Comparison of ENCODE assay signal across 11 cellular contexts in the genomic region with DNA sequence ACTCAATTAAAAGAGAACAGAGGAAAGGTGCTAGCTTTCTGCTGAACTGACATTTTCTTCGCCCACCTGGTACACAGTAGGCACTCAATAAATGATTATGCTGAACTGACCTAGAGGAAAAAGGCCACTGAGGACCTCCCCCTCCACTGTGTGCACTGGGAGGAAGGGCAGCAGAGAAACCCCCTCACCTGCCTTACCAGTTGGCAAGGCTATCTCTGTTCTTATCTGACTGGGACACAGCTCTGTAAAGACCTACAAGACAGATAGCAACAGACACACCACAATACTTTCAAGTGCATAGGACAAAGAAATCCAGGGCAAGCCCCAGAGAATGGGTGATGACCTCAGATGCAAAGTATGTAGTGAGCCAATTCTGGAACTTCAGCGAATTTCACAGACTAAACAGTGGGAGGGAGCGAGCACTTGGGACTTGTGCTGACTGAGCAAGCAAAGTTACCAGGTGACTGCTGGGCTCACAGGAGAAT. TPM values are rescaled to one million over a fixed set of nuclear protein-coding genes. Genes with fewer than 3 reads are reported as not detected.
A peak's percentile ranks its signal among the peaks of the same experiment; 100 is the strongest.
DNase-seq lines count a peak whose midpoint lies in the region; ATAC-seq and TF ChIP-seq lines count a peak whose summit lies in the region.
"Had no signal": no experiment of that assay in that cellular context is flagged by ENCODE, and none has a peak within 500 bp of the region (broad histone marks: within the 10 kb centered on the region; RNA-seq: fewer than 3 reads in every experiment).

No MANE protein-coding gene starts in this region.

- TF ChIP-seq RAD21 in liver (IDR thresholded peaks at IDR 0.05) = peak in 1 of 2 donors; percentile 25

- H3K4me3 ChIP-seq in astrocyte of the cerebellum (ENCODE audit: low read depth, low read length) (no peak overlapping the region), liver (ENCODE audit: low read depth in 1 of 3, low read length in 3 of 3) (no peak overlapping the region)
- H3K4me3 ChIP-seq: uterus had no signal

- WGBS in liver = 47% methylated on average over 3 of the region's 3 CpGs

- in situ Hi-C loops in ACHN (cut with HindIII; ENCODE audit: low pct_ligation_motif_present, low pct_unique_long_range_greater_than_20kb, low sequenced_read_pairs) = no loop called here
- in situ Hi-C loops in astrocyte of the cerebellum (cut with HindIII; ENCODE audit: low sequenced_read_pairs) = no loop called here

- H3K4me1 ChIP-seq in liver (ENCODE audit: control insufficient read depth in 4 of 4, insufficient read depth in 4 of 4, low read length in 3 of 4) = peaks cover 0 to 8% (median 4%) of the 10 kb centered on the region in 4 donors
- H3K4me1 ChIP-seq: uterus had no signal

- peak overlapping the region; percentile 69 to 86 for H3K27ac ChIP-seq in liver (ENCODE audit: low read depth in 1 of 2, low read length in 2 of 2)

- no peaks in the 10 kb centered on the region for H3K9me3 ChIP-seq in liver (ENCODE audit: control insufficient read depth in 4 of 4, low read length in 3 of 4)
- H3K9me3 ChIP-seq: uterus had no signal

- H3K27me3 ChIP-seq in liver (ENCODE audit: control insufficient read depth in 4 of 4, insufficient read depth in 4 of 4, low read length in 3 of 4) = no peaks in the 10 kb centered on the region
- H3K27me3 ChIP-seq: uterus had no signal

- peak; percentile 93 for DNase-seq in ACHN
- DNase-seq in astrocyte of the cerebellum (ENCODE audit: low read depth) = peak; percentile 74
- DNase-seq in cerebellar cortex (ENCODE audit: low spot score) = no peak
- DNase-seq in activated CD4-positive, CD25-positive, alpha-beta regulatory T cell (lab: John Stamatoyannopoulos, UW) = no peak
- DNase-seq: CD4-positive, CD25-positive, alpha-beta regulatory T cell; NCI-H2081 treated with DMSO at 0.1 percent for 48 hours; uterus had no signal

- ATAC-seq in HG02763 (IDR thresholded peaks at IDR 0.05; ENCODE audit: unreplicated experiment) (peak; percentile 66), GM21786 (IDR thresholded peaks at IDR 0.05; ENCODE audit: unreplicated experiment) (no peak), HG03139 (IDR thresholded peaks at IDR 0.05; ENCODE audit: unreplicated experiment) (no peak)

- TF ChIP-seq CTCF in astrocyte of the cerebellum (IDR thresholded peaks at IDR 0.05; ENCODE audit: low read depth, low read length, missing control alignments) = no peak
- no peak for TF ChIP-seq CTCF in liver (IDR thresholded peaks at IDR 0.05; ENCODE audit: low read depth, low read length, missing input control)

- no peak overlapping the region for H3K9ac ChIP-seq in liver (ENCODE audit: low read depth in 1 of 2, low read length in 2 of 2)

- H3K36me3 ChIP-seq in liver (ENCODE audit: control insufficient read depth in 4 of 4, insufficient read depth in 3 of 4, low read depth in 1 of 4, low read length in 3 of 4) = peaks cover 4 to 27% (median 24%) of the 10 kb centered on the region in 4 donors
- H3K36me3 ChIP-seq: uterus had no signal

TF ChIP-seq in liver, 16 proteins besides CTCF, POLR2A, EP300 and RAD21:
- TF ChIP-seq YY1 (IDR thresholded peaks at IDR 0.05) (no peak), HNF4G (IDR thresholded peaks at IDR 0.05) (no peak), TAF1 (conservative IDR thresholded peaks at IDR 0.05) (no peak), ZBTB33 (IDR thresholded peaks at IDR 0.05) (no peak), JUND (IDR thresholded peaks at IDR 0.05) (peak; percentile 72 to 86), FOXA2 (IDR thresholded peaks at IDR 0.05) (no peak), NR2F2 (IDR thresholded peaks at IDR 0.05) (no peak), SP1 (IDR thresholded peaks at IDR 0.05) (no peak), HNF4A (conservative IDR thresholded peaks at IDR 0.05) (no peak), GABPA (IDR thresholded peaks at IDR 0.05 in 1 of 2, conservative IDR thresholded peaks at IDR 0.05 in 1 of 2) (no peak), FOXA1 (IDR thresholded peaks at IDR 0.05) (no peak), REST (IDR thresholded peaks at IDR 0.05) (no peak), RXRA (IDR thresholded peaks at IDR 0.05) (peak in 1 of 2 donors; percentile 24), EGR1 (IDR thresholded peaks at IDR 0.05; ENCODE audit: low read depth in 2 of 2) (no peak), MAX (IDR thresholded peaks at IDR 0.05) (no peak)
- TF ChIP-seq, protein P1, sequence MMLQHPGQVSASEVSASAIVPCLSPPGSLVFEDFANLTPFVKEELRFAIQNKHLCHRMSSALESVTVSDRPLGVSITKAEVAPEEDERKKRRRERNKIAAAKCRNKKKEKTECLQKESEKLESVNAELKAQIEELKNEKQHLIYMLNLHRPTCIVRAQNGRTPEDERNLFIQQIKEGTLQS (IDR thresholded peaks at IDR 0.05) = peak; percentile 48
TF ChIP-seq in liver: peak in this region for 3.

RNA-seq across cellular contexts. Expression of gene PDLIM1, which starts 30.4 kb away (rescaled TPM):
- total RNA-seq in liver = 10 to 100 TPM; 16.8 to 22.3 TPM
- 10 to 100 TPM; 66.7 to 73.4 TPM for polyA plus RNA-seq in liver

Comparison
In these comparisons a context has a peak if more than half of its experiments do, and no peak if none do; other contexts are left out.
1. DNase-seq: peak in ACHN (single experiment) and astrocyte of the cerebellum (single experiment); none in cerebellar cortex (single experiment) and activated CD4-positive, CD25-positive, alpha-beta regulatory T cell (0 of 4).